ENCODE assay signal across 1 cellular context in genomic region chr2:238424313-238424700, GRCh38.
TF ChIP-seq lines count a peak whose summit lies in the region.

No MANE protein-coding gene starts in this region.

TF ChIP-seq in K562, 482 proteins besides CTCF, POLR2A, EP300 and RAD21 (continued from another document):
- no peak for TF ChIP-seq CBFA2T3 (IDR thresholded peaks at IDR 0.05)
- TF ChIP-seq FOXP1 (CRISPR knock-in tag; IDR thresholded peaks at IDR 0.05), result no peak
- TF ChIP-seq ELF1 (tag; IDR thresholded peaks at IDR 0.05), result no peak
- no peak for TF ChIP-seq JUND (IDR thresholded peaks at IDR 0.05; ENCODE audit: borderline replicate concordance, low read depth, low read length)
- no peak for TF ChIP-seq JUND (tag; IDR thresholded peaks at IDR 0.05; ENCODE audit: borderline replicate concordance, low read depth, low read length)
- TF ChIP-seq ZFP36 (IDR thresholded peaks at IDR 0.05; ENCODE audit: low read depth, low read length, partially characterized antibody), result no peak
